In the genomic region with DNA sequence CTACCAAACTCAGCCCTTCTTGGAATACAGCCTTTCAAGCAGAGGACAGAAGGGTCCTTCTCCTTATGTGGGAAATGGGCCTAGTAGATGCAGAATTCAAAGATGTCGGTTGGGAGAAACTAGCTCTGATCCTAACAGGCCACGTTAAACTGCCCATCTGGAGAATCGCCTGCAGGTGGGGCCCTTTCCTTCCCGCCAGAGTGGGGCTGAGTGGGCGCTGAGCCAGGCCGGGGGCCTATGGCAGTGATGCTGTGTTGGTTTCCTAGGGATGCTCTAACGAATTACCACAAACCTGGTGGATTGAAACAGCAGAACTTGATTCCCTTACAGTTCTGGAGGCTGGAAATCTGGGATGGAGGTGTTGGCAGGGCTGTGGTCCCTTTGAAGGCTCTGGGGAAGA, we compare ENCODE assay signal across 8 cellular contexts. TPM values are rescaled to one million over a fixed set of nuclear protein-coding genes. Genes with fewer than 3 reads are reported as not detected.
DNase-seq lines count a peak whose midpoint lies in the region; ATAC-seq and TF ChIP-seq lines count a peak whose summit lies in the region.

No MANE protein-coding gene starts in this region.

- H2AFZ ChIP-seq in GM23338 (no peak overlapping the region), SU-DHL-6 (ENCODE audit: low read depth, low read length, severe bottlenecking) (no peak overlapping the region)

- H3K27ac Mint-ChIP-seq in GM23338, result no peak overlapping the region; the same call in 1 of the 2 replicates

- H3K9me2 ChIP-seq in GM23338 (ENCODE audit: insufficient read depth) (no peaks in the 10 kb centered on the region), SU-DHL-6 (replicated peaks; ENCODE audit: insufficient read depth, low read length) (no peaks in the 10 kb centered on the region)

- H3K27ac ChIP-seq in GM23338 (ENCODE audit: low read depth) (no peak overlapping the region), SU-DHL-6 (ENCODE audit: low read depth, low read length) (no peak overlapping the region), left ventricle myocardium inferior (replicated peaks) (no peak overlapping the region)

- no peaks in the 10 kb centered on the region for H3K36me3 ChIP-seq in BE2C
- no peaks in the 10 kb centered on the region for H3K36me3 ChIP-seq in GM23338 (ENCODE audit: insufficient read depth)
- H3K36me3 ChIP-seq in SU-DHL-6 (ENCODE audit: low read length), result no peaks in the 10 kb centered on the region
- no peaks in the 10 kb centered on the region for H3K36me3 ChIP-seq in left ventricle myocardium inferior

- TF ChIP-seq CTCF in BE2C (IDR thresholded peaks at IDR 0.05; ENCODE audit: low read depth, low read length), result peak; percentile 82
- TF ChIP-seq CTCF in GM23338 (conservative IDR thresholded peaks at IDR 0.05; ENCODE audit: low read depth in 2 of 2), result peak; percentile 71 to 89
- peak; percentile 19 for TF ChIP-seq CTCF in SU-DHL-6 (IDR thresholded peaks at IDR 0.05; ENCODE audit: insufficient read depth, low read length, poor library complexity, severe bottlenecking)
- TF ChIP-seq CTCF in left ventricle myocardium inferior (IDR thresholded peaks at IDR 0.05; ENCODE audit: borderline replicate concordance), result no peak

- no peak overlapping the region for H3K9ac ChIP-seq in SU-DHL-6 (ENCODE audit: low read length)

- peak; percentile 91 for DNase-seq in BE2C
- peak; percentile 83 for DNase-seq in GM23338 (ENCODE audit: low spot score)
- peak; percentile 77 for DNase-seq in iPS-NIHi11 (ENCODE audit: low spot score)
- DNase-seq in SIG-M5 (lab: John Stamatoyannopoulos, UW), result no peak
- no peak for DNase-seq in left ventricle myocardium inferior

- 0 out of 2 replicates have a peak, but pooled peaks cover 4% of the 10 kb centered on the region for H3F3A ChIP-seq in GM23338 (replicated peaks; ENCODE audit: low read depth)
- no peaks in the 10 kb centered on the region for H3F3A ChIP-seq in SU-DHL-6 (ENCODE audit: insufficient read depth)

- H3K36me3 Mint-ChIP-seq in GM23338 (ENCODE audit: low read depth), result peaks cover 2% of the 10 kb centered on the region; the same call in 2 of the 3 replicates

- H3K9me3 Mint-ChIP-seq in GM23338, result no peaks in the 10 kb centered on the region

- H3K27me3 ChIP-seq in BE2C (no peaks in the 10 kb centered on the region), GM23338 (ENCODE audit: insufficient read depth) (no peaks in the 10 kb centered on the region), SU-DHL-6 (ENCODE audit: low read length) (no peaks in the 10 kb centered on the region), left ventricle myocardium inferior (ENCODE audit: low read depth) (peaks cover 24% of the 10 kb centered on the region)

- peaks cover 7% of the 10 kb centered on the region for H3K27me3 Mint-ChIP-seq in GM23338 (ENCODE audit: insufficient read depth, low read depth, poor library complexity)

- H3K4me1 Mint-ChIP-seq in GM23338, result peaks cover 17% of the 10 kb centered on the region

- intact Hi-C loops in left ventricle myocardium inferior (cut with micrococcal nuclease), result no loop called here

- H4K20me1 ChIP-seq in GM23338 (replicated peaks; ENCODE audit: insufficient read depth), result no peaks in the 10 kb centered on the region
- no peaks in the 10 kb centered on the region for H4K20me1 ChIP-seq in SU-DHL-6 (ENCODE audit: low read depth, low read length)

- no peak overlapping the region for H3K4me3 Mint-ChIP-seq in GM23338

- H3K79me2 ChIP-seq in GM23338 (replicated peaks; ENCODE audit: insufficient read depth) (no peaks in the 10 kb centered on the region), SU-DHL-6 (ENCODE audit: insufficient read depth, low read length) (no peaks in the 10 kb centered on the region)

- peaks cover 10% of the 10 kb centered on the region for H3K4me1 ChIP-seq in BE2C
- peaks cover 13% of the 10 kb centered on the region for H3K4me1 ChIP-seq in GM23338 (ENCODE audit: insufficient read depth)
- H3K4me1 ChIP-seq in left ventricle myocardium inferior, result peaks cover 7% of the 10 kb centered on the region

- H3K4me2 ChIP-seq in GM23338 (no peak overlapping the region), SU-DHL-6 (ENCODE audit: low read depth, low read length, poor library complexity, severe bottlenecking) (no peak overlapping the region)

- H3K9me3 ChIP-seq in BE2C (no peaks in the 10 kb centered on the region), SU-DHL-6 (ENCODE audit: insufficient read depth, low read length) (no peaks in the 10 kb centered on the region), left ventricle myocardium inferior (replicated peaks) (no peaks in the 10 kb centered on the region)

- ATAC-seq in GM23338 (peak; percentile 95), GM21515 (IDR thresholded peaks at IDR 0.05; ENCODE audit: unreplicated experiment) (no peak), HG03378 (IDR thresholded peaks at IDR 0.05; ENCODE audit: unreplicated experiment) (no peak)

- no peak overlapping the region for H3K4me3 ChIP-seq in BE2C (ENCODE audit: low read depth, low read length)
- no peak overlapping the region for H3K4me3 ChIP-seq in GM23338
- no peak overlapping the region for H3K4me3 ChIP-seq in SU-DHL-6 (ENCODE audit: insufficient read depth, low read length, poor library complexity, severe bottlenecking)
- H3K4me3 ChIP-seq in left ventricle myocardium inferior, result no peak overlapping the region

TF ChIP-seq in GM23338, 12 proteins besides CTCF, POLR2A, EP300 and RAD21 (continues in another document):
- TF ChIP-seq ZNF114 (CRISPR knock-in tag; IDR thresholded peaks at IDR 0.05) (no peak), ZNF331 (CRISPR knock-in tag; IDR thresholded peaks at IDR 0.05; ENCODE audit: low read depth) (no peak), JUNB (IDR thresholded peaks at IDR 0.05; ENCODE audit: unreplicated experiment) (no peak), POLR2AphosphoS5 (IDR thresholded peaks at IDR 0.05; ENCODE audit: low read depth) (no peak), EZH2 (IDR thresholded peaks at IDR 0.05; ENCODE audit: low read depth, unreplicated experiment) (no peak)
- TF ChIP-seq, protein P1, sequence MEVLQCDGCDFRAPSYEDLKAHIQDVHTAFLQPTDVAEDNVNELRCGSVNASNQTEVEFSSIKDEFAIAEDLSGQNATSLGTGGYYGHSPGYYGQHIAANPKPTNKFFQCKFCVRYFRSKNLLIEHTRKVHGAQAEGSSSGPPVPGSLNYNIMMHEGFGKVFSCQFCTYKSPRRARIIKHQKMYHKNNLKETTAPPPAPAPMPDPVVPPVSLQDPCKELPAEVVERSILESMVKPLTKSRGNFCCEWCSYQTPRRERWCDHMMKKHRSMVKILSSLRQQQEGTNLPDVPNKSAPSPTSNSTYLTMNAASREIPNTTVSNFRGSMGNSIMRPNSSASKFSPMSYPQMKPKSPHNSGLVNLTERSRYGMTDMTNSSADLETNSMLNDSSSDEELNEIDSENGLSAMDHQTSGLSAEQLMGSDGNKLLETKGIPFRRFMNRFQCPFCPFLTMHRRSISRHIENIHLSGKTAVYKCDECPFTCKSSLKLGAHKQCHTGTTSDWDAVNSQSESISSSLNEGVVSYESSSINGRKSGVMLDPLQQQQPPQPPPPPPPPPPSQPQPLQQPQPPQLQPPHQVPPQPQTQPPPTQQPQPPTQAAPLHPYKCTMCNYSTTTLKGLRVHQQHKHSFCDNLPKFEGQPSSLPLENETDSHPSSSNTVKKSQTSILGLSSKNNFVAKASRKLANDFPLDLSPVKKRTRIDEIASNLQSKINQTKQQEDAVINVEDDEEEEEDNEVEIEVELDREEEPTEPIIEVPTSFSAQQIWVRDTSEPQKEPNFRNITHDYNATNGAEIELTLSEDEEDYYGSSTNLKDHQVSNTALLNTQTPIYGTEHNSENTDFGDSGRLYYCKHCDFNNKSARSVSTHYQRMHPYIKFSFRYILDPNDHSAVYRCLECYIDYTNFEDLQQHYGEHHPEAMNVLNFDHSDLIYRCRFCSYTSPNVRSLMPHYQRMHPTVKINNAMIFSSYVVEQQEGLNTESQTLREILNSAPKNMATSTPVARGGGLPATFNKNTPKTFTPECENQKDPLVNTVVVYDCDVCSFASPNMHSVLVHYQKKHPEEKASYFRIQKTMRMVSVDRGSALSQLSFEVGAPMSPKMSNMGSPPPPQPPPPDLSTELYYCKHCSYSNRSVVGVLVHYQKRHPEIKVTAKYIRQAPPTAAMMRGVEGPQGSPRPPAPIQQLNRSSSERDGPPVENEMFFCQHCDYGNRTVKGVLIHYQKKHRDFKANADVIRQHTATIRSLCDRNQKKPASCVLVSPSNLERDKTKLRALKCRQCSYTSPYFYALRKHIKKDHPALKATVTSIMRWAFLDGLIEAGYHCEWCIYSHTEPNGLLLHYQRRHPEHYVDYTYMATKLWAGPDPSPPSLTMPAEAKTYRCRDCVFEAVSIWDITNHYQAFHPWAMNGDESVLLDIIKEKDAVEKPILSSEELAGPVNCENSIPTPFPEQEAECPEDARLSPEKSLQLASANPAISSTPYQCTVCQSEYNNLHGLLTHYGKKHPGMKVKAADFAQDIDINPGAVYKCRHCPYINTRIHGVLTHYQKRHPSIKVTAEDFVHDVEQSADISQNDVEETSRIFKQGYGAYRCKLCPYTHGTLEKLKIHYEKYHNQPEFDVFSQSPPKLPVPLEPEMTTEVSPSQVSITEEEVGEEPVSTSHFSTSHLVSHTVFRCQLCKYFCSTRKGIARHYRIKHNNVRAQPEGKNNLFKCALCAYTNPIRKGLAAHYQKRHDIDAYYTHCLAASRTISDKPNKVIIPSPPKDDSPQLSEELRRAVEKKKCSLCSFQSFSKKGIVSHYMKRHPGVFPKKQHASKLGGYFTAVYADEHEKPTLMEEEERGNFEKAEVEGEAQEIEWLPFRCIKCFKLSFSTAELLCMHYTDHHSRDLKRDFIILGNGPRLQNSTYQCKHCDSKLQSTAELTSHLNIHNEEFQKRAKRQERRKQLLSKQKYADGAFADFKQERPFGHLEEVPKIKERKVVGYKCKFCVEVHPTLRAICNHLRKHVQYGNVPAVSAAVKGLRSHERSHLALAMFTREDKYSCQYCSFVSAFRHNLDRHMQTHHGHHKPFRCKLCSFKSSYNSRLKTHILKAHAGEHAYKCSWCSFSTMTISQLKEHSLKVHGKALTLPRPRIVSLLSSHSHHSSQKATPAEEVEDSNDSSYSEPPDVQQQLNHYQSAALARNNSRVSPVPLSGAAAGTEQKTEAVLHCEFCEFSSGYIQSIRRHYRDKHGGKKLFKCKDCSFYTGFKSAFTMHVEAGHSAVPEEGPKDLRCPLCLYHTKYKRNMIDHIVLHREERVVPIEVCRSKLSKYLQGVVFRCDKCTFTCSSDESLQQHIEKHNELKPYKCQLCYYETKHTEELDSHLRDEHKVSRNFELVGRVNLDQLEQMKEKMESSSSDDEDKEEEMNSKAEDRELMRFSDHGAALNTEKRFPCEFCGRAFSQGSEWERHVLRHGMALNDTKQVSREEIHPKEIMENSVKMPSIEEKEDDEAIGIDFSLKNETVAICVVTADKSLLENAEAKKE (CRISPR knock-in tag; IDR thresholded peaks at IDR 0.05), result no peak

RNA-seq across cellular contexts. Expression of a gene that starts 9.1 kb away (rescaled TPM):
- polyA plus RNA-seq in BE2C (2012; ENCODE audit: insufficient read depth, insufficient read length, low read depth), result 9.0 TPM
- total RNA-seq in GM23338 (2014; rRNA removed; shearing (Covaris generic)), result 7.7 and 12.3 TPM in 2 replicates
- 6.3 TPM in 2 replicates for polyA plus RNA-seq in GM23338 (2016; fragmentation: Nextera tagmentation; extraction: Ambion mirVana)
- total RNA-seq in left ventricle myocardium inferior, result 0.33 TPM

RNA-seq across cellular contexts. Expression of a gene that starts 57.1 kb away (rescaled TPM):
- polyA plus RNA-seq in BE2C (2012; ENCODE audit: insufficient read depth, insufficient read length, low read depth), result 33.6 TPM
- total RNA-seq in GM23338 (2014; rRNA removed; shearing (Covaris generic)), result 33.2 and 47.5 TPM in 2 replicates
- polyA plus RNA-seq in GM23338 (2016; fragmentation: Nextera tagmentation; extraction: Ambion mirVana), result 11.3 and 11.8 TPM in 2 replicates
- 18.0 TPM for total RNA-seq in left ventricle myocardium inferior

Comparison
In these comparisons a context has a peak if more than half of its experiments do, and no peak if none do; other contexts are left out.
1. DNase-seq: peak in BE2C (single experiment), GM23338 (single experiment) and iPS-NIHi11 (single experiment); none in SIG-M5 (single experiment) and left ventricle myocardium inferior (single experiment).